In the genomic region with DNA sequence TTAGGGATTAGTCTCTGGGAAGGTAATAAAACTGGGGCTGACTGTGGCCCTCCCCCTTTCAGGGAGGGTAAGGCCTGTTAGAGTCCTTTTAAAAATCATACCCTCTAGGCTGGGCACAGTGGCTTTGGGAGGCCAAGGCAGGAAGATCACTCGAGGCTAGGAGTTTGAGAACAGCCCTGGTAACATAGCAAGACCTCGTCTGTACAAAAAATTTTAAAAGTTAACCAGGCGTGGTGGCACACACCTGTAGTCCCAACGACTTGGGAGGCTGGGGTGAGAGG, we compare ENCODE assay signal across 11 cellular contexts.
DNase-seq lines count a peak whose midpoint lies in the region; FAIRE-seq and TF ChIP-seq lines count a peak whose summit lies in the region.
"Had no signal": no experiment of that assay in that cellular context is flagged by ENCODE, and none has a peak within 500 bp of the region (broad histone marks: within the 10 kb centered on the region; RNA-seq: fewer than 3 reads in every experiment).

No MANE protein-coding gene starts in this region.

- POLR2A ChIA-PET in CD8-positive, alpha-beta memory T cell (lab: Charles Lee): no interaction called here
- POLR2A ChIA-PET in GM10248 (lab: Yijun Ruan, JAX): no interaction called here

- TF ChIP-seq CTCF in sigmoid colon (IDR thresholded peaks at IDR 0.05) (no peak), GM10248 (IDR thresholded peaks at IDR 0.05; ENCODE audit: control extremely low read depth, extremely low read depth, low read depth, missing control alignments) (no peak)

- no peak for TF ChIP-seq EP300 in sigmoid colon (IDR thresholded peaks at IDR 0.05)

- peak overlapping the region in 5 of 8 donors; percentile 42 to 74 (median 61) for H3K27ac Mint-ChIP-seq in CD8-positive, alpha-beta memory T cell
- H3K27ac Mint-ChIP-seq in IgD-negative memory B cell: peak overlapping the region in 2 of 3 donors; percentile 63 to 78

- CTCF ChIA-PET in CD8-positive, alpha-beta memory T cell (lab: Charles Lee): no interaction called here
- CTCF ChIA-PET in GM10248 (lab: Yijun Ruan, JAX): no interaction called here

- WGBS in ectodermal cell, 2 experiments: 91 to 94% methylated on average over 4 of the region's 4 CpGs
- WGBS in sigmoid colon, 2 donors: 86 to 88% methylated on average over 4 of the region's 4 CpGs

- H3K27me3 ChIP-seq in CD8-positive, alpha-beta memory T cell (ENCODE audit: insufficient read depth, low read length, poor library complexity, severe bottlenecking): no peaks in the 10 kb centered on the region
- no peaks in the 10 kb centered on the region for H3K27me3 ChIP-seq in ectodermal cell (ENCODE audit: control insufficient read depth, insufficient read depth, low read length, poor library complexity, severe bottlenecking)
- H3K27me3 ChIP-seq in sigmoid colon: no peaks in the 10 kb centered on the region

- intact Hi-C loops in sigmoid colon (cut with DNase I): no loop called here

- peaks cover 6 to 8% (median 6%) of the 10 kb centered on the region in 3 donors for H3K4me1 Mint-ChIP-seq in CD8-positive, alpha-beta memory T cell
- H3K4me1 Mint-ChIP-seq in IgD-negative memory B cell: peaks cover 37 to 43% (median 40%) of the 10 kb centered on the region in 3 donors

- H3K9me3 Mint-ChIP-seq in CD8-positive, alpha-beta memory T cell: no peaks in the 10 kb centered on the region
- H3K9me3 Mint-ChIP-seq in IgD-negative memory B cell: no peaks in the 10 kb centered on the region

- TF ChIP-seq POLR2A in sigmoid colon (IDR thresholded peaks at IDR 0.05): no peak
- TF ChIP-seq POLR2A in GM12892 (IDR thresholded peaks at IDR 0.05; ENCODE audit: low read depth, low read length): no peak

- no peak overlapping the region for H3K4me3 ChIP-seq in CD8-positive, alpha-beta memory T cell (ENCODE audit: low read length)
- H3K4me3 ChIP-seq in ectodermal cell (ENCODE audit: insufficient read depth, low read depth, low read length) (no peak overlapping the region), sigmoid colon (no peak overlapping the region)
- H3K4me3 ChIP-seq: prostate gland had no signal

- H3K4me3 Mint-ChIP-seq in CD8-positive, alpha-beta memory T cell: no peak overlapping the region
- peak overlapping the region in 1 of 4 donors; percentile 28 for H3K4me3 Mint-ChIP-seq in IgD-negative memory B cell

- no peaks in the 10 kb centered on the region for H3K4me1 ChIP-seq in CD8-positive, alpha-beta memory T cell (ENCODE audit: insufficient read depth, low read length)
- H3K4me1 ChIP-seq in ectodermal cell (ENCODE audit: control insufficient read depth, insufficient read depth, low read length) (peaks cover 65% of the 10 kb centered on the region), sigmoid colon (peaks cover 0 to 96% (median 83%) of the 10 kb centered on the region in 4 donors)

- no peaks in the 10 kb centered on the region for H3K27me3 Mint-ChIP-seq in CD8-positive, alpha-beta memory T cell
- H3K27me3 Mint-ChIP-seq in IgD-negative memory B cell: no peaks in the 10 kb centered on the region

- H3K36me3 Mint-ChIP-seq in CD8-positive, alpha-beta memory T cell: peaks cover 0 to 87% (median 12%) of the 10 kb centered on the region in 3 donors
- H3K36me3 Mint-ChIP-seq in IgD-negative memory B cell: peaks cover 4% of the 10 kb centered on the region

- DNase-seq in CD8-positive, alpha-beta memory T cell: no peak
- DNase-seq in sigmoid colon (no peak), A172 (ENCODE audit: low spot score) (no peak), GM12892 (ENCODE audit: insufficient read length) (no peak), GM10248 (ENCODE audit: extremely low spot score) (no peak)
- DNase-seq: hippocampal formation had no signal

- H3K9me3 ChIP-seq in CD8-positive, alpha-beta memory T cell (ENCODE audit: low read length): no peaks in the 10 kb centered on the region
- H3K9me3 ChIP-seq in ectodermal cell (ENCODE audit: control insufficient read depth, low read length) (no peaks in the 10 kb centered on the region), sigmoid colon (no peaks in the 10 kb centered on the region)
- H3K9me3 ChIP-seq: prostate gland had no signal

- H3K27ac ChIP-seq in CD8-positive, alpha-beta memory T cell (ENCODE audit: low read depth, low read length): no peak overlapping the region
- H3K27ac ChIP-seq in ectodermal cell (ENCODE audit: insufficient read depth, low read depth, low read length, poor library complexity, severe bottlenecking) (peak overlapping the region; percentile 100), sigmoid colon (peak overlapping the region; percentile 91 to 97 (median 93))
- H3K27ac ChIP-seq: KMS-11, prostate gland had no signal

- FAIRE-seq in GM12892 (lab: Jason Lieb, UNC): no peak
- FAIRE-seq: endothelial cell of umbilical vein had no signal

- H3K36me3 ChIP-seq in CD8-positive, alpha-beta memory T cell (ENCODE audit: insufficient read depth, low read length): peaks cover 6% of the 10 kb centered on the region
- no peaks in the 10 kb centered on the region for H3K36me3 ChIP-seq in ectodermal cell (ENCODE audit: control insufficient read depth, insufficient read depth, low read length)
- peaks cover 0 to 4% (median 0%) of the 10 kb centered on the region in 4 donors for H3K36me3 ChIP-seq in sigmoid colon
- H3K36me3 ChIP-seq: prostate gland had no signal
